ENCODE assay signal across 8 cellular contexts in the genomic region with DNA sequence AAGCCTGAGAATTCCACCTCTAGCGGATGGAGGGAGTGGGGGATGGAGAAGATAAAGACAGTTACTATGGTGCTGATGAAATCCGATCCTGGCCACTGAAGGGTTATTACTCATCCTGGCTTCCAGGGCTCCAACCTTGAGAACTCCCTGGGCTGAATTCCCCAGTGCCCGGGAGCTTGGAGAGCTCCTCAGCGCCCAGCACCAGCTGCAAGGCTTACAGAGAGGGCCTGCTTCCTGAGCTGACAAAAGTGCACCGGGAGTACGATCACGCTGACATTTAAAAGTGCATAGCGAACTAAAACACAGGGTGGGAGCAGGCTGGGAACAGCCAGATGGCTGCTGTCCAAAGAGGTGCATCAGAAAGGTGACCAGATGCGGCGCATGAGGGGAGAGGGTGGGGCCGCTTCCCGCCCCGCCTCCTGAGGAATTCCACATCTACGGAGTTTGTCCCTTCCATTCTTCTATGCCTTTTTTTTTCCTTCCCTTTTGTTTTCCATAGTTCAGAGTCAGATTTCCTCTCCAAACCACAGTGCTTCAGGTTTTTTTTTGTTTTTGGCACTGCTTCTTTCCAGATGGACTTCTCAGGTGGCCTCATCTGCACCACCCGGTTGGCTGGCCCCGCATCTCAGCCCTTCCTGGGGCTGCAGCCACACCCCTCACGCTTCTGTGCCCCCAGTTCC.
DNase-seq lines count a peak whose midpoint lies in the region; ATAC-seq and TF ChIP-seq lines count a peak whose summit lies in the region.

No MANE protein-coding gene starts in this region.

- no peak overlapping the region for H3K14ac ChIP-seq in trophoblast cell (ENCODE audit: low read length)

- H2BK12ac ChIP-seq in trophoblast cell (ENCODE audit: low read length), result no peak overlapping the region

- peaks cover 2% of the 10 kb centered on the region for H3K4me1 Mint-ChIP-seq in activated T-cell treated with anti-CD3 and anti-CD28 coated beads, Interleukin-2, amount 50 U/mL, for 24 hours (ENCODE audit: low read depth)
- H3K4me1 Mint-ChIP-seq in activated T-helper 1 cell treated with anti-CD3 and anti-CD28 coated beads, Interleukin-12 subunit alpha, Interleukin-12 subunit beta, Interleukin-2, Interleukin-4 antibody, amounts not matched to agents 30 ng/mL and 10 ng/mL and 1 ng/mL, durations not matched to agents 14 hours and 24 hours and 36 hours (ENCODE audit: low read depth), result no peaks in the 10 kb centered on the region

- H3K27me3 ChIP-seq in HUES64 (ENCODE audit: insufficient read depth, low read length) (no peaks in the 10 kb centered on the region), foreskin keratinocyte (no peaks in the 10 kb centered on the region), trophoblast cell (ENCODE audit: insufficient read depth, low read length) (no peaks in the 10 kb centered on the region)

- H4K91ac ChIP-seq in trophoblast cell (ENCODE audit: low read depth, low read length), result peak overlapping the region; percentile 60

- H2AK5ac ChIP-seq in trophoblast cell (ENCODE audit: low read length), result no peak overlapping the region

- H2BK120ac ChIP-seq in trophoblast cell (ENCODE audit: insufficient read depth, low read length, poor library complexity), result peak overlapping the region; percentile 23

- no peaks in the 10 kb centered on the region for H3K36me3 Mint-ChIP-seq in activated T-cell treated with anti-CD3 and anti-CD28 coated beads, Interleukin-2, amount 50 U/mL, for 24 hours (ENCODE audit: low read depth)
- H3K36me3 Mint-ChIP-seq in activated T-helper 1 cell treated with anti-CD3 and anti-CD28 coated beads, Interleukin-12 subunit alpha, Interleukin-12 subunit beta, Interleukin-2, Interleukin-4 antibody, amounts not matched to agents 30 ng/mL and 10 ng/mL and 1 ng/mL, durations not matched to agents 14 hours and 24 hours and 36 hours (ENCODE audit: low read depth), result no peaks in the 10 kb centered on the region

- TF ChIP-seq CTCF in foreskin keratinocyte (conservative IDR thresholded peaks at IDR 0.05), result no peak

- DNase-seq in SHP77 (lab: John Stamatoyannopoulos, UW) (peak; percentile 72 to 86), foreskin keratinocyte (peak; percentile 83 to 91), trophoblast cell (no peak)
- no peak for DNase-seq in activated T-cell treated with anti-CD3 and anti-CD28 coated beads, Interleukin-2, amount 50 U/mL, for 24 hours
- no peak for DNase-seq in activated T-helper 1 cell treated with anti-CD3 and anti-CD28 coated beads, Interleukin-12 subunit alpha, Interleukin-12 subunit beta, Interleukin-2, Interleukin-4 antibody, amounts not matched to agents 30 ng/mL and 10 ng/mL and 1 ng/mL, durations not matched to agents 14 hours and 24 hours and 36 hours (ENCODE audit: low spot score)
- DNase-seq in activated CD4-positive, CD25-positive, alpha-beta regulatory T cell treated with anti-CD3 and anti-CD28 coated beads, Interleukin-2, amount 50 U/mL, for 72 hours, result no peak

- H3K23ac ChIP-seq in trophoblast cell (ENCODE audit: low read length), result no peak overlapping the region

- no peaks in the 10 kb centered on the region for H3K9me3 Mint-ChIP-seq in activated T-cell treated with anti-CD3 and anti-CD28 coated beads, Interleukin-2, amount 50 U/mL, for 24 hours
- no peaks in the 10 kb centered on the region for H3K9me3 Mint-ChIP-seq in activated T-helper 1 cell treated with anti-CD3 and anti-CD28 coated beads, Interleukin-12 subunit alpha, Interleukin-12 subunit beta, Interleukin-2, Interleukin-4 antibody, amounts not matched to agents 30 ng/mL and 10 ng/mL and 1 ng/mL, durations not matched to agents 14 hours and 24 hours and 36 hours

- peak overlapping the region; percentile 46 for H3K4me3 ChIP-seq in HUES64 (ENCODE audit: low read length)
- H3K4me3 ChIP-seq in trophoblast cell (ENCODE audit: low read depth, low read length), result no peak overlapping the region

- H3K27me3 Mint-ChIP-seq in activated T-cell treated with anti-CD3 and anti-CD28 coated beads, Interleukin-2, amount 50 U/mL, for 24 hours, result peaks cover 9% of the 10 kb centered on the region
- peaks cover 10% of the 10 kb centered on the region for H3K27me3 Mint-ChIP-seq in activated T-helper 1 cell treated with anti-CD3 and anti-CD28 coated beads, Interleukin-12 subunit alpha, Interleukin-12 subunit beta, Interleukin-2, Interleukin-4 antibody, amounts not matched to agents 30 ng/mL and 10 ng/mL and 1 ng/mL, durations not matched to agents 14 hours and 24 hours and 36 hours (ENCODE audit: insufficient read depth)

- H3K27ac ChIP-seq in HUES64 (ENCODE audit: low read depth, low read length) (peak overlapping the region; percentile 95), foreskin keratinocyte (no peak overlapping the region), trophoblast cell (ENCODE audit: low read depth, low read length) (peak overlapping the region; percentile 24)

- no peak overlapping the region for H2AFZ ChIP-seq in trophoblast cell (ENCODE audit: insufficient read depth, low read length, poor library complexity)

- no peak overlapping the region for H3K27ac Mint-ChIP-seq in activated T-cell treated with anti-CD3 and anti-CD28 coated beads, Interleukin-2, amount 50 U/mL, for 24 hours
- H3K27ac Mint-ChIP-seq in activated T-helper 1 cell treated with anti-CD3 and anti-CD28 coated beads, Interleukin-12 subunit alpha, Interleukin-12 subunit beta, Interleukin-2, Interleukin-4 antibody, amounts not matched to agents 30 ng/mL and 10 ng/mL and 1 ng/mL, durations not matched to agents 14 hours and 24 hours and 36 hours, result no peak overlapping the region

- H4K12ac ChIP-seq in trophoblast cell (ENCODE audit: low read depth, low read length), result no peak overlapping the region

- H3K79me2 ChIP-seq in trophoblast cell (ENCODE audit: control insufficient read depth, insufficient read depth, low read length, poor library complexity), result no peaks in the 10 kb centered on the region

- no peak overlapping the region for H4K8ac ChIP-seq in trophoblast cell (ENCODE audit: low read depth, low read length)

- H3K36me3 ChIP-seq in HUES64 (ENCODE audit: insufficient read depth, low read length) (peaks cover 5% of the 10 kb centered on the region; the same call in 1 of the 2 replicates), trophoblast cell (ENCODE audit: control insufficient read depth in 1 of 2, insufficient read depth in 2 of 2, low read length in 2 of 2) (peaks cover 5 to 10% of the 10 kb centered on the region in 2 experiments)

- intact Hi-C loops in activated T-helper 1 cell treated with anti-CD3 and anti-CD28 coated beads, Interleukin-12 subunit alpha, Interleukin-12 subunit beta, Interleukin-2, Interleukin-4 antibody, amounts not matched to agents 30 ng/mL and 10 ng/mL and 1 ng/mL, durations not matched to agents 14 hours and 24 hours and 36 hours (cut with micrococcal nuclease), result no loop called here

- WGBS in HUES64, result 7% methylated on average over 17 of the region's 17 CpGs
- no CpG with 5 or more reads among the region's 17 CpGs for WGBS in trophoblast cell (ENCODE audit: extremely low coverage, insufficient coverage, insufficient read length)

- H3K9me3 ChIP-seq in HUES64 (ENCODE audit: insufficient read depth, low read depth, low read length), result no peaks in the 10 kb centered on the region
- H3K9me3 ChIP-seq in trophoblast cell (ENCODE audit: insufficient read depth, low read depth, low read length), result no peaks in the 10 kb centered on the region

- peak overlapping the region; percentile 57 for H3K4me2 ChIP-seq in trophoblast cell (ENCODE audit: low read length)

- no peak overlapping the region for H3K4me3 Mint-ChIP-seq in activated T-cell treated with anti-CD3 and anti-CD28 coated beads, Interleukin-2, amount 50 U/mL, for 24 hours
- H3K4me3 Mint-ChIP-seq in activated T-helper 1 cell treated with anti-CD3 and anti-CD28 coated beads, Interleukin-12 subunit alpha, Interleukin-12 subunit beta, Interleukin-2, Interleukin-4 antibody, amounts not matched to agents 30 ng/mL and 10 ng/mL and 1 ng/mL, durations not matched to agents 14 hours and 24 hours and 36 hours, result no peak overlapping the region

- no peak overlapping the region for H3K4ac ChIP-seq in trophoblast cell (ENCODE audit: low read depth, low read length)

- H3K18ac ChIP-seq in trophoblast cell (ENCODE audit: low read length), result no peak overlapping the region

- ATAC-seq in foreskin keratinocyte (peak; percentile 98), GM18519 (IDR thresholded peaks at IDR 0.05; ENCODE audit: low FRiP score, unreplicated experiment) (no peak)

- peaks cover 1% of the 10 kb centered on the region for H3K79me1 ChIP-seq in trophoblast cell (ENCODE audit: low read length)

- H3K9ac ChIP-seq in HUES64 (ENCODE audit: low read depth, low read length), result peak overlapping the region; percentile 66
- H3K9ac ChIP-seq in trophoblast cell (ENCODE audit: low read length), result no peak overlapping the region

- no peak overlapping the region for H2BK5ac ChIP-seq in trophoblast cell (ENCODE audit: low read depth, low read length, poor library complexity)

- H3K4me1 ChIP-seq in HUES64 (ENCODE audit: insufficient read depth, low read length) (peaks cover 17% of the 10 kb centered on the region), foreskin keratinocyte (no peaks in the 10 kb centered on the region), trophoblast cell (ENCODE audit: control insufficient read depth in 1 of 2, insufficient read depth in 2 of 2, low read length in 2 of 2) (peaks cover 11 to 12% of the 10 kb centered on the region in 2 experiments)

Comparison
In these comparisons a context has a peak if more than half of its experiments do, and no peak if none do; other contexts are left out.
1. DNase-seq: peak in SHP77 (2 of 2) and foreskin keratinocyte (2 of 2); none in trophoblast cell (0 of 2), activated T-cell treated with anti-CD3 and anti-CD28 coated beads, Interleukin-2, amount 50 U/mL, for 24 hours (single experiment), activated T-helper 1 cell treated with anti-CD3 and anti-CD28 coated beads, Interleukin-12 subunit alpha, Interleukin-12 subunit beta, Interleukin-2, Interleukin-4 antibody, amounts not matched to agents 30 ng/mL and 10 ng/mL and 1 ng/mL, durations not matched to agents 14 hours and 24 hours and 36 hours (single experiment) and activated CD4-positive, CD25-positive, alpha-beta regulatory T cell treated with anti-CD3 and anti-CD28 coated beads, Interleukin-2, amount 50 U/mL, for 72 hours (single experiment).